9 cellular contexts compared by ENCODE assay signal in the genomic region with DNA sequence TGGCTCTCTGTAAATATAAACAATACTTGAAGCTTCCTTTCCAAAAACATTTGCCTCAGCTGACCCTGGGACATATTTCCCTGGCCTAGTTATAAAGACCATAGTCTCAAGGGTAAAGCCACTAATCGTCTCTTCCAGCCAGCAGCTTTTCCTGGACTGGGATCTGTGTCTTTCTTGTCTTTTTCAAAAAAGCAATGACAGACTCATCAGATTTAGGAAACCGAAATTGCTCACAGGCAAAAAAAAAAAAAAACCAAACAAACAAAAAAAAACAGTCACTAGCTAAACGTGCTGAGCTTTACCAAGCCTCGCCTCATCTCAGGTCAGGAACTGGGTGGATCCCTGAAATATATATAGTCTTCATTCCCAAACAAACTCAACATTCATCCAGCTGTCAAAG. TPM values are rescaled to one million over a fixed set of nuclear protein-coding genes. Genes with fewer than 3 reads are reported as not detected.
A peak's percentile ranks its signal among the peaks of the same experiment; 100 is the strongest.
DNase-seq lines count a peak whose midpoint lies in the region; TF ChIP-seq lines count a peak whose summit lies in the region.
"Had no signal": no experiment of that assay in that cellular context is flagged by ENCODE, and none has a peak within 500 bp of the region (broad histone marks: within the 10 kb centered on the region; RNA-seq: fewer than 3 reads in every experiment).

No MANE protein-coding gene starts in this region.

- DNase-seq in NCI-H345 (lab: John Stamatoyannopoulos, UW) (peak; percentile 0), NCI-H345 treated with DMSO at 0.1 percent for 48 hours (lab: John Stamatoyannopoulos, UW; ENCODE audit: unreplicated experiment) (no peak), astrocyte of the spinal cord (ENCODE audit: low read depth, low spot score) (peak; percentile 22), immature natural killer cell (no peak), pons (ENCODE audit: low spot score) (no peak), 8988T (no peak), H7 (no peak)

- no peaks in the 10 kb centered on the region for H3K27me3 Mint-ChIP-seq in immature natural killer cell (ENCODE audit: low read depth in 3 of 3)

- peaks cover 24 to 66% (median 54%) of the 10 kb centered on the region in 5 donors for H3K4me1 ChIP-seq in subcutaneous abdominal adipose tissue (ENCODE audit: control insufficient read depth in 5 of 5, insufficient read depth in 5 of 5, low read length in 5 of 5)

- no peaks in the 10 kb centered on the region for H3K9me3 ChIP-seq in subcutaneous abdominal adipose tissue (ENCODE audit: control insufficient read depth in 5 of 5, low read length in 5 of 5)

- peaks cover 33 to 37% of the 10 kb centered on the region in 2 donors for H3K4me1 Mint-ChIP-seq in immature natural killer cell
- H3K4me1 Mint-ChIP-seq: WTC11 had no signal

- peaks cover 41 to 62% (median 43%) of the 10 kb centered on the region in 3 donors for H3K36me3 Mint-ChIP-seq in immature natural killer cell

- in situ Hi-C loops in astrocyte of the spinal cord (cut with HindIII; ENCODE audit: low sequenced_read_pairs), result no loop called here

- H3K4me3 Mint-ChIP-seq in immature natural killer cell, result peak overlapping the region; percentile 6 to 57 (median 41)
- H3K4me3 Mint-ChIP-seq: WTC11 had no signal

- H3K27ac Mint-ChIP-seq in immature natural killer cell, result peak overlapping the region; percentile 72 to 95 (median 88)
- H3K27ac Mint-ChIP-seq: WTC11 had no signal

- no peak overlapping the region for H3K4me3 ChIP-seq in astrocyte of the spinal cord (ENCODE audit: low read depth, low read length)
- peak overlapping the region in 1 of 5 donors; percentile 35 for H3K4me3 ChIP-seq in subcutaneous abdominal adipose tissue (ENCODE audit: low read depth in 1 of 5, low read length in 5 of 5)
- no peak overlapping the region for H3K4me3 ChIP-seq in H7 (ENCODE audit: insufficient read depth, low read depth, low read length)

- TF ChIP-seq CTCF in astrocyte of the spinal cord (IDR thresholded peaks at IDR 0.05; ENCODE audit: low read depth, low read length), result no peak

- peak overlapping the region; percentile 99 for H3K27ac ChIP-seq in subcutaneous abdominal adipose tissue (ENCODE audit: low read depth, low read length)

- H3K36me3 ChIP-seq in subcutaneous abdominal adipose tissue (ENCODE audit: control insufficient read depth in 5 of 5, insufficient read depth in 5 of 5, low read length in 5 of 5) (peaks cover 0 to 40% (median 35%) of the 10 kb centered on the region in 5 donors), H7 (replicated peaks; ENCODE audit: control insufficient read depth, insufficient read depth, low read length) (peaks cover 5% of the 10 kb centered on the region)

- peak overlapping the region in 4 of 5 donors; percentile 6 to 70 (median 42) for H3K9ac ChIP-seq in subcutaneous abdominal adipose tissue (ENCODE audit: low read length in 5 of 5)

- no peaks in the 10 kb centered on the region for H3K9me3 Mint-ChIP-seq in immature natural killer cell
- H3K9me3 Mint-ChIP-seq: WTC11 had no signal

- H3K27me3 ChIP-seq in subcutaneous abdominal adipose tissue (ENCODE audit: control insufficient read depth in 5 of 5, insufficient read depth in 4 of 5, low read length in 5 of 5), result no peaks in the 10 kb centered on the region
- H3K27me3 ChIP-seq in H7 (ENCODE audit: control insufficient read depth, insufficient read depth, low read length), result no peaks in the 10 kb centered on the region

RNA-seq across cellular contexts. Expression of a gene that starts 23.5 kb away (rescaled TPM):
- polyA plus RNA-seq in immature natural killer cell, result 100 to 1,000 TPM in 1 of 3 donors, 10 to 100 TPM in 2; 81.1 to 101 (median 82.8) TPM
- 24.0 and 42.9 TPM in 2 replicates for total RNA-seq in H7 (2014; rRNA removed; shearing (Covaris generic))

RNA-seq across cellular contexts. Expression of a gene that starts 39.1 kb away (rescaled TPM):
- polyA plus RNA-seq in immature natural killer cell, result under 1 TPM in 2 of 3 donors, not detected in 1; 0.07 to 0.43 TPM
- 6.8 and 8.1 TPM in 2 replicates for total RNA-seq in H7 (2014; rRNA removed; shearing (Covaris generic))

Comparison
In these comparisons a context has a peak if more than half of its experiments do, and no peak if none do; other contexts are left out.
1. DNase-seq: peak in NCI-H345 (single experiment) and astrocyte of the spinal cord (single experiment); none in NCI-H345 treated with DMSO at 0.1 percent for 48 hours (single experiment), immature natural killer cell (0 of 3), pons (single experiment), 8988T (single experiment) and H7 (single experiment).